Comparison of ENCODE assay signal across 24 cellular contexts in the genomic region with DNA sequence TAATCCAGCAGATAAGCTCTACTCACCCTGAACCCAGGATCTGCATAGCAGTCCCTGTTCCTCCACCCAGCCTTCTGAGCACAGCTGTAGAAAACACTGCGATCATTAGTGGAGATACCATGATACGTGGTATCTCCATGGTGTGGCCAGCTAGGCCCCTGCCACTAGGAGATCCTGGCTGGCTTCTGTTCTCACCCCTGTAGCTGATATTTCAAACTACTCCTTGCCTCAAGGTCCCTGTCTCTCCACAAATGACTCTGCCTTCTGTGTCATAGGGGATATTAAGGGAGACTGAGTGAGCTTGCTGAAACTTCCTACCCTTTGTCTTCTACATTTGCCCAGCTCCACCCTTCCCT. TPM values are rescaled to one million over a fixed set of nuclear protein-coding genes. Genes with fewer than 3 reads are reported as not detected.
DNase-seq lines count a peak whose midpoint lies in the region; ATAC-seq, FAIRE-seq and TF ChIP-seq lines count a peak whose summit lies in the region.
"Had no signal": no experiment of that assay in that cellular context is flagged by ENCODE, and none has a peak within 500 bp of the region (broad histone marks: within the 10 kb centered on the region; RNA-seq: fewer than 3 reads in every experiment).

No MANE protein-coding gene starts in this region.

- H3K9ac ChIP-seq in H1 (replicated peaks in 1 of 4; ENCODE audit: extremely low read depth in 1 of 4, low read depth in 3 of 4, low read length in 3 of 4) (no peak overlapping the region), neural progenitor cell (no peak overlapping the region)

- H3K4me1 ChIP-seq in A549 (peaks cover 68% of the 10 kb centered on the region), OCI-LY7 (ENCODE audit: insufficient read depth, low read length, poor library complexity, severe bottlenecking) (peaks cover 85% of the 10 kb centered on the region), H1 (replicated peaks in 1 of 4; ENCODE audit: control insufficient read depth in 3 of 4, insufficient read depth in 4 of 4, low read length in 3 of 4) (peaks cover 0 to 7% (median 0%) of the 10 kb centered on the region in 4 experiments; a peak in 2 of 7 replicates), neural progenitor cell (peaks cover 11% of the 10 kb centered on the region)

- H4K5ac ChIP-seq in H1 (ENCODE audit: insufficient read length, low read depth, low read length): no peak overlapping the region

- TF ChIP-seq RAD21 in A549 (conservative IDR thresholded peaks at IDR 0.05 in 1 of 2, IDR thresholded peaks at IDR 0.05 in 1 of 2): no peak
- TF ChIP-seq RAD21 in H1 (IDR thresholded peaks at IDR 0.05 in 1 of 2, conservative IDR thresholded peaks at IDR 0.05 in 1 of 2; ENCODE audit: low read depth in 2 of 2, low read length in 2 of 2): no peak

- no peak overlapping the region for H2BK15ac ChIP-seq in H1 (ENCODE audit: low read length)

- H2BK5ac ChIP-seq in H1 (ENCODE audit: low read depth, low read length): no peak overlapping the region

- H3K23ac ChIP-seq in H1 (ENCODE audit: insufficient read length): no peak overlapping the region

- H3K18ac ChIP-seq in H1 (ENCODE audit: extremely low read depth, low read length): no peak overlapping the region

- no peaks in the 10 kb centered on the region for H3K79me1 ChIP-seq in H1 (ENCODE audit: low read depth, low read length)

- H2BK12ac ChIP-seq in H1 (ENCODE audit: low read depth, low read length): no peak overlapping the region

- no peak overlapping the region for H4K91ac ChIP-seq in H1 (replicated peaks; ENCODE audit: insufficient read length, low read length)

- H3K79me2 ChIP-seq in OCI-LY7 (ENCODE audit: insufficient read depth, low read depth, low read length) (peaks cover 10% of the 10 kb centered on the region; the same call in 1 of the 2 replicates), H1 (ENCODE audit: control insufficient read depth in 1 of 2, insufficient read depth in 2 of 2, low read length in 2 of 2) (no peaks in the 10 kb centered on the region), neural progenitor cell (ENCODE audit: low read depth) (no peaks in the 10 kb centered on the region)

- FAIRE-seq in A549 (lab: Jason Lieb, UNC) (no peak), H1 (lab: Jason Lieb, UNC) (no peak), HTR-8/SVneo (lab: Jason Lieb, UNC) (no peak)
- FAIRE-seq: keratinocyte had no signal

- H3K27me3 ChIP-seq in H1 (replicated peaks in 1 of 4; ENCODE audit: control insufficient read depth in 3 of 4, extremely low read depth in 1 of 4, insufficient read depth in 3 of 4, low read length in 3 of 4) (no peaks in the 10 kb centered on the region; a peak in 1 of 7 replicates), neural progenitor cell (no peaks in the 10 kb centered on the region)
- H3K27me3 ChIP-seq: BE2C, cardiac muscle cell, upper lobe of right lung had no signal

- H3K27ac Mint-ChIP-seq in neural progenitor cell: no peak overlapping the region
- H3K27ac Mint-ChIP-seq: activated T-cell treated with anti-CD3 and anti-CD28 coated beads, Interleukin-2, amount 50 U/mL, for 24 hours; progenitor cell of endocrine pancreas had no signal

- no peak for TF ChIP-seq CTCF in A549 (IDR thresholded peaks at IDR 0.05)
- TF ChIP-seq CTCF in OCI-LY7 (conservative IDR thresholded peaks at IDR 0.05; ENCODE audit: low read length): no peak
- no peak for TF ChIP-seq CTCF in H1 (IDR thresholded peaks at IDR 0.05; ENCODE audit: control extremely low read depth in 1 of 3, insufficient read depth in 1 of 3, low read depth in 1 of 3, low read length in 3 of 3)
- TF ChIP-seq CTCF in neural progenitor cell (IDR thresholded peaks at IDR 0.05): no peak

- H3K4ac ChIP-seq in H1 (replicated peaks; ENCODE audit: insufficient read length, low read depth, low read length): no peak overlapping the region

- H3K9me3 ChIP-seq in A549 (no peaks in the 10 kb centered on the region), OCI-LY7 (ENCODE audit: low read length) (no peaks in the 10 kb centered on the region), H1 (ENCODE audit: insufficient read depth in 2 of 2, low read depth in 1 of 2, low read length in 1 of 2) (no peaks in the 10 kb centered on the region), neural progenitor cell (ENCODE audit: low read depth) (no peaks in the 10 kb centered on the region)
- H3K9me3 ChIP-seq: BE2C, Caco-2, HAP-1, lower lobe of right lung, upper lobe of right lung had no signal

- H3K4me2 ChIP-seq in A549 (no peak overlapping the region; the same call in 2 of the 3 replicates), OCI-LY7 (ENCODE audit: low read length) (no peak overlapping the region; the same call in 1 of the 2 replicates), H1 (ENCODE audit: insufficient read depth in 1 of 2, low read depth in 2 of 2, low read length in 2 of 2) (no peak overlapping the region), neural progenitor cell (peak overlapping the region; percentile 31)

- TF ChIP-seq EP300 in A549 (IDR thresholded peaks at IDR 0.05) (no peak), H1 (IDR thresholded peaks at IDR 0.05; ENCODE audit: borderline replicate concordance in 1 of 2, low read depth in 2 of 2, low read length in 2 of 2) (no peak)

- H3K27me3 Mint-ChIP-seq in neural progenitor cell (ENCODE audit: insufficient read depth, low read depth): no peaks in the 10 kb centered on the region
- H3K27me3 Mint-ChIP-seq: activated T-cell treated with anti-CD3 and anti-CD28 coated beads, Interleukin-2, amount 50 U/mL, for 24 hours; progenitor cell of endocrine pancreas had no signal

- no peak overlapping the region for H2AK5ac ChIP-seq in H1 (ENCODE audit: low read depth, low read length)

- H2BK120ac ChIP-seq in H1 (replicated peaks; ENCODE audit: low read depth, low read length): no peak overlapping the region

- CTCF ChIA-PET in A549 (lab: Yijun Ruan, JAX): interaction anchor here (0.6 to 5.2 kb wide), 8 partner anchors 10 to 58 kb away, joined by 3 to 26 read pairs (median 4); no protein-coding TSS in a partner anchor
- CTCF ChIA-PET in OCI-LY7 (lab: Charles Lee; ENCODE audit: unreplicated experiment): interaction anchor here (1.1 kb wide), 1 partner anchor 11 kb away, joined by 5 read pairs; no protein-coding TSS in a partner anchor
- CTCF ChIA-PET in H1 (lab: Charles Lee; ENCODE audit: partially characterized antibody): interaction anchor here (1.1 to 4.0 kb wide), 4 partner anchors 22 to 72 kb away, joined by 3 to 24 read pairs (median 10); no protein-coding TSS in a partner anchor

- H4K20me1 ChIP-seq in OCI-LY7 (ENCODE audit: insufficient read depth, low read length) (no peaks in the 10 kb centered on the region), H1 (replicated peaks in 1 of 2; ENCODE audit: control insufficient read depth in 1 of 2, insufficient read depth in 2 of 2, low read length in 2 of 2) (no peaks in the 10 kb centered on the region), neural progenitor cell (ENCODE audit: low read depth) (no peaks in the 10 kb centered on the region)

- no peaks in the 10 kb centered on the region for H3K23me2 ChIP-seq in H1 (ENCODE audit: low read depth, low read length)

- H3K9me3 Mint-ChIP-seq in neural progenitor cell: no peaks in the 10 kb centered on the region
- H3K9me3 Mint-ChIP-seq: activated T-cell treated with anti-CD3 and anti-CD28 coated beads, Interleukin-2, amount 50 U/mL, for 24 hours had no signal

- H3K4me3 Mint-ChIP-seq in neural progenitor cell: no peak overlapping the region
- H3K4me3 Mint-ChIP-seq: activated T-cell treated with anti-CD3 and anti-CD28 coated beads, Interleukin-2, amount 50 U/mL, for 24 hours had no signal

- in situ Hi-C loops in ACHN (cut with HindIII; ENCODE audit: low pct_ligation_motif_present, low pct_unique_long_range_greater_than_20kb, low sequenced_read_pairs): no loop called here

- H3K27ac ChIP-seq in A549: peak overlapping the region; percentile 88 to 89; a peak in 5 of 6 replicates
- peak overlapping the region; percentile 20 for H3K27ac ChIP-seq in OCI-LY7 (ENCODE audit: low read depth, low read length, poor library complexity, severe bottlenecking)
- no peak overlapping the region for H3K27ac ChIP-seq in H1 (ENCODE audit: low read depth, low read length)
- no peak overlapping the region for H3K27ac ChIP-seq in neural progenitor cell
- H3K27ac ChIP-seq: cardiac muscle cell, lower lobe of right lung had no signal

- ATAC-seq in A549 (no peak), GM21786 (IDR thresholded peaks at IDR 0.05; ENCODE audit: unreplicated experiment) (no peak)
- ATAC-seq: lower lobe of right lung, Panc1, upper lobe of right lung had no signal

- no peak overlapping the region for H3K14ac ChIP-seq in H1 (ENCODE audit: insufficient read length)

- DNase-seq in A549 (ENCODE audit: low read depth in 1 of 2, low spot score in 1 of 2) (no peak), OCI-LY7 (ENCODE audit: low spot score) (no peak), H1 (ENCODE audit: low read depth in 1 of 2, low spot score in 2 of 2) (no peak), neural progenitor cell (ENCODE audit: low spot score) (no peak), GM19238 (ENCODE audit: insufficient read length, low spot score) (no peak), HTR-8/SVneo (ENCODE audit: insufficient read length, low spot score) (no peak), ACHN (no peak)
- DNase-seq: activated CD4-positive, alpha-beta T cell treated with anti-CD3 and anti-CD28 coated beads for 4 hours; activated naive CD4-positive, alpha-beta T cell; activated T-cell treated with anti-CD3 and anti-CD28 coated beads, Interleukin-2, amount 50 U/mL, for 24 hours; amygdala; BE2C; Caco-2; DMS79; GF-D8; lower lobe of right lung; NCI-H1417 treated with DMSO at 0.1 percent for 48 hours; upper lobe of right lung had no signal

- no peak overlapping the region for H3K56ac ChIP-seq in H1 (replicated peaks; ENCODE audit: insufficient read length, low read depth, low read length)

- peaks cover 6% of the 10 kb centered on the region for H3K4me1 Mint-ChIP-seq in neural progenitor cell

- TF ChIP-seq POLR2A in A549 (IDR thresholded peaks at IDR 0.05; ENCODE audit: low read length): no peak
- no peak for TF ChIP-seq POLR2A in H1 (IDR thresholded peaks at IDR 0.05; ENCODE audit: control extremely low read depth in 1 of 2, low read depth in 2 of 2, low read length in 2 of 2)

- BruUV-seq in OCI-LY7 (replicated peaks; lab: Mats Ljungman, UMichigan): no TSS peak

- H3K4me3 ChIP-seq in A549: no peak overlapping the region
- H3K4me3 ChIP-seq in OCI-LY7 (ENCODE audit: low read depth, low read length, poor library complexity, severe bottlenecking): no peak overlapping the region
- H3K4me3 ChIP-seq in H1 (ENCODE audit: extremely low read depth in 1 of 4, insufficient read depth in 2 of 4, low read depth in 3 of 4, low read length in 4 of 4): no peak overlapping the region
- no peak overlapping the region for H3K4me3 ChIP-seq in neural progenitor cell
- H3K4me3 ChIP-seq: cardiac muscle cell, HAP-1, lower lobe of right lung, upper lobe of right lung had no signal

- no peak overlapping the region for H2BK20ac ChIP-seq in H1 (ENCODE audit: low read length)

- no peaks in the 10 kb centered on the region for H3K36me3 Mint-ChIP-seq in neural progenitor cell

- H4K8ac ChIP-seq in H1 (ENCODE audit: extremely low read depth, insufficient read depth, low read length): no peak overlapping the region

- no peaks in the 10 kb centered on the region for H3K9me2 ChIP-seq in OCI-LY7 (ENCODE audit: insufficient read depth, low read length)

- H3K36me3 ChIP-seq in OCI-LY7 (ENCODE audit: insufficient read depth, low read length) (peaks cover 9% of the 10 kb centered on the region; the same call in 1 of the 2 replicates), H1 (ENCODE audit: control insufficient read depth in 2 of 4, insufficient read depth in 4 of 4, low read length in 3 of 4) (no peaks in the 10 kb centered on the region), neural progenitor cell (no peaks in the 10 kb centered on the region)
- H3K36me3 ChIP-seq: BE2C, cardiac muscle cell, HAP-1, lower lobe of right lung, upper lobe of right lung had no signal

- 100% methylated on average over 2 of the region's 2 CpGs for WGBS in A549 (ENCODE audit: missing lambda C conversion rate)
- WGBS in H1 (ENCODE audit: extremely low coverage in 1 of 2, insufficient coverage in 1 of 2, insufficient read length in 1 of 2, insufficient replicate concordance in 2 of 2, low coverage in 1 of 2, low lambda C conversion rate in 2 of 2, missing lambda C conversion rate in 1 of 2), 2 experiments: 87% methylated on average over 2 of the region's 2 CpGs; no CpG with 5 or more reads in 1 of the 2 experiments

- intact Hi-C loops in OCI-LY7 (cut with micrococcal nuclease; ENCODE audit: unreplicated experiment): no loop called here

- no peaks in the 10 kb centered on the region for H3F3A ChIP-seq in neural progenitor cell (ENCODE audit: low read depth)

- H2AFZ ChIP-seq in OCI-LY7 (ENCODE audit: low read length) (no peak overlapping the region), H1 (ENCODE audit: low read length) (peak overlapping the region; percentile 78), neural progenitor cell (replicated peaks) (peak overlapping the region; percentile 3)

- POLR2A ChIA-PET in A549 (lab: Yijun Ruan, JAX) (no interaction called here), OCI-LY7 (lab: Charles Lee) (interaction anchor here (1.2 to 2.1 kb wide), 2 partner anchors 18 to 45 kb away, joined by 4 to 6 read pairs; no protein-coding TSS in a partner anchor), H1 (lab: Charles Lee; ENCODE audit: partially characterized antibody) (interaction anchor here (0.7 to 3.7 kb wide), 2 partner anchors 21 to 61 kb away, joined by 4 to 17 read pairs; no protein-coding TSS in a partner anchor)

RNA-seq across cellular contexts. Expression of a gene that starts 44.3 kb away (rescaled TPM):
- polyA plus RNA-seq in A549 (2011; rRNA removed) (19.8 and 23.3 TPM in 2 replicates), A549 (2017; fragmentation: RNase III; extraction: RNeasy Plus Mini Kit Qiagen cat#74134 plus additional on column Dnase treatment) (3.5 to 4.1 TPM (median 3.7 TPM) in 3 replicates), H1 (2011; rRNA removed) (1.8 and 2.1 TPM in 2 replicates)
- 4.5 and 4.6 TPM in 2 replicates for polyA plus RNA-seq in A549 (2012; cell fraction: cytosol; rRNA removed)
- 7.3 and 8.1 TPM in 2 replicates for polyA plus RNA-seq in A549 (2012; cell fraction: nucleus; rRNA removed)
- polyA minus RNA-seq in A549 (2011; rRNA and poly(A)+ RNA removed): 39.3 and 44.8 TPM in 2 replicates
- total RNA-seq in OCI-LY7 (2014; rRNA removed; shearing (Covaris generic)): 14.7 and 22.0 TPM in 2 replicates
- total RNA-seq in OCI-LY7 (2022) (65.6 and 70.3 TPM in 2 replicates), neural progenitor cell (ENCODE audit: low replicate concordance) (2.4 and 4.3 TPM in 2 replicates)
- total RNA-seq in H1 (2021; fragmentation: NEBNext Ultra II Directional; extraction: Animal tissue kit (Norgen Biotek cat#: 25700)): 3.9 and 5.7 TPM in 2 replicates
- polyA plus RNA-seq in H1 (2011; cell fraction: cytosol; rRNA removed): 2.2 TPM
- polyA plus RNA-seq in H1 (2011; cell fraction: nucleus; rRNA removed): 2.2 TPM
- polyA plus RNA-seq in H1 (2012, experiment 1 of 2): 1.7 to 2.5 TPM (median 2.0 TPM) in 4 replicates
- polyA plus RNA-seq in H1 (2012, experiment 2 of 2): 0.98 TPM
- 2.9 TPM for polyA plus RNA-seq in H1 (2013, experiment 1 of 2)
- polyA plus RNA-seq in H1 (2013, experiment 2 of 2): 3.4 TPM
- 4.3 and 5.5 TPM in 2 replicates for polyA minus RNA-seq in H1 (2011; rRNA and poly(A)+ RNA removed)
- polyA minus RNA-seq in H1 (2011; cell fraction: cytosol; rRNA and poly(A)+ RNA removed): 2.8 TPM
- 9.1 TPM for polyA minus RNA-seq in H1 (2011; cell fraction: nucleus; rRNA and poly(A)+ RNA removed)

Comparison
In these comparisons a context has a peak if more than half of its experiments do, and no peak if none do; other contexts are left out.
1. H3K27ac ChIP-seq: peak in A549 (2 of 2) and OCI-LY7 (single experiment); none in H1 (single experiment) and neural progenitor cell (single experiment).